Comparison of ENCODE assay signal across 1 cellular context in genomic region chr3:183515968-183516851, GRCh38.
TF ChIP-seq lines count a peak whose summit lies in the region.

No MANE protein-coding gene starts in this region.

TF ChIP-seq in K562, 482 proteins besides CTCF, POLR2A, EP300 and RAD21 (continued from another document and continues in another):
- TF ChIP-seq THAP12 (CRISPR knock-in tag; IDR thresholded peaks at IDR 0.05) (no peak), U2AF1 (optimal IDR thresholded peaks at IDR 0.05; ENCODE audit: low read depth, low read length) (no peak), SNIP1 (IDR thresholded peaks at IDR 0.05; ENCODE audit: low read depth) (no peak), ERF (CRISPR knock-in tag; IDR thresholded peaks at IDR 0.05) (no peak), ZBTB17 (CRISPR knock-in tag; IDR thresholded peaks at IDR 0.05) (no peak), C11orf30 (IDR thresholded peaks at IDR 0.05; ENCODE audit: low read depth) (peak; percentile 81), ZNF766 (CRISPR knock-in tag; conservative IDR thresholded peaks at IDR 0.05) (0 out of 2 replicates have a peak, but pooled peaks have one; percentile 62), ZNF217 (CRISPR knock-in tag; IDR thresholded peaks at IDR 0.05) (no peak), PCBP2 (IDR thresholded peaks at IDR 0.05; ENCODE audit: low read depth, low read length, poor library complexity, severe bottlenecking) (no peak), ZNF589 (CRISPR knock-in tag; IDR thresholded peaks at IDR 0.05; ENCODE audit: low read depth) (no peak; the same call in 1 of the 2 replicates), PTTG1 (tag; IDR thresholded peaks at IDR 0.05; ENCODE audit: low read depth) (peak; percentile 25; the same call in 1 of the 2 replicates), MXD1 (CRISPR knock-in tag; IDR thresholded peaks at IDR 0.05; ENCODE audit: borderline replicate concordance, poor library complexity, severe bottlenecking) (no peak), SMAD4 (CRISPR knock-in tag; conservative IDR thresholded peaks at IDR 0.05) (peak; percentile 62; the same call in 1 of the 2 replicates), NFRKB (IDR thresholded peaks at IDR 0.05; ENCODE audit: low read depth) (no peak), ZBTB12 (CRISPR knock-in tag; IDR thresholded peaks at IDR 0.05) (no peak), SPI1 (IDR thresholded peaks at IDR 0.05; ENCODE audit: borderline replicate concordance, low read depth, low read length) (no peak), ZNF24 (IDR thresholded peaks at IDR 0.05) (no peak), ATF1 (CRISPR knock-in tag; IDR thresholded peaks at IDR 0.05) (no peak), ATF1 (tag; IDR thresholded peaks at IDR 0.05) (0 out of 2 replicates have a peak, but pooled peaks have one; percentile 14), ETV5 (CRISPR knock-in tag; IDR thresholded peaks at IDR 0.05; ENCODE audit: low read depth) (no peak), BHLHE40 (IDR thresholded peaks at IDR 0.05; ENCODE audit: low read length) (no peak), MAFG (tag; conservative IDR thresholded peaks at IDR 0.05) (peak; percentile 52), HMG20A (CRISPR knock-in tag; conservative IDR thresholded peaks at IDR 0.05) (no peak), PKNOX1 (IDR thresholded peaks at IDR 0.05) (peak; percentile 60), SAFB2 (IDR thresholded peaks at IDR 0.05; ENCODE audit: borderline replicate concordance, low read depth, low read length, severe bottlenecking) (no peak), ZNF655 (CRISPR knock-in tag; IDR thresholded peaks at IDR 0.05) (no peak), ZBED1 (IDR thresholded peaks at IDR 0.05) (no peak), NFIC (IDR thresholded peaks at IDR 0.05) (no peak), ZBTB2 (IDR thresholded peaks at IDR 0.05) (no peak), FOSL1 (tag; conservative IDR thresholded peaks at IDR 0.05) (peak; percentile 55; the same call in 1 of the 2 replicates), ZNF316 (IDR thresholded peaks at IDR 0.05) (peak; percentile 87), WHSC1 (IDR thresholded peaks at IDR 0.05; ENCODE audit: low read length) (no peak), MAFF (IDR thresholded peaks at IDR 0.05; ENCODE audit: low read length) (peak; percentile 26; the same call in 1 of the 2 replicates), ZEB2 (IDR thresholded peaks at IDR 0.05) (no peak), POLR2H (tag; IDR thresholded peaks at IDR 0.05; ENCODE audit: low read depth) (no peak), ZNF347 (CRISPR knock-in tag; IDR thresholded peaks at IDR 0.05; ENCODE audit: low read depth) (no peak), ZNF695 (CRISPR knock-in tag; IDR thresholded peaks at IDR 0.05) (no peak), ZZZ3 (IDR thresholded peaks at IDR 0.05) (no peak), ZNF76 (CRISPR knock-in tag; IDR thresholded peaks at IDR 0.05; ENCODE audit: borderline replicate concordance) (no peak), SMAD1 (IDR thresholded peaks at IDR 0.05; ENCODE audit: low read depth, low read length, partially characterized antibody) (no peak), CCAR2 (IDR thresholded peaks at IDR 0.05; ENCODE audit: low read depth, low read length) (no peak), IRF1 (CRISPR knock-in tag; IDR thresholded peaks at IDR 0.05; ENCODE audit: borderline replicate concordance) (no peak), PBX2 (CRISPR knock-in tag; IDR thresholded peaks at IDR 0.05; ENCODE audit: low read depth) (no peak), PBX2 (tag; conservative IDR thresholded peaks at IDR 0.05; ENCODE audit: low read depth) (0 out of 2 replicates have a peak, but pooled peaks have one; percentile 43), PRPF4 (IDR thresholded peaks at IDR 0.05; ENCODE audit: insufficient read depth, low read depth, low read length, poor library complexity, severe bottlenecking) (no peak), ZNF174 (CRISPR knock-in tag; IDR thresholded peaks at IDR 0.05) (no peak), ZNF282 (CRISPR knock-in tag; IDR thresholded peaks at IDR 0.05) (no peak), FOXJ3 (CRISPR knock-in tag; IDR thresholded peaks at IDR 0.05) (no peak), ZNF224 (CRISPR knock-in tag; IDR thresholded peaks at IDR 0.05) (no peak), KHSRP (IDR thresholded peaks at IDR 0.05) (no peak), ZNF584 (CRISPR knock-in tag; IDR thresholded peaks at IDR 0.05; ENCODE audit: low read depth) (0 out of 2 replicates have a peak, but pooled peaks have one; percentile 46), BRF1 (IDR thresholded peaks at IDR 0.05; ENCODE audit: borderline replicate concordance, extremely low read depth, insufficient read length) (no peak), USF1 (CRISPR knock-in tag; IDR thresholded peaks at IDR 0.05) (no peak), RBM15 (IDR thresholded peaks at IDR 0.05; ENCODE audit: insufficient read depth, low read length) (no peak), CREM (IDR thresholded peaks at IDR 0.05; ENCODE audit: low read depth) (no peak), TFE3 (CRISPR knock-in tag; IDR thresholded peaks at IDR 0.05) (peak; percentile 41; the same call in 1 of the 2 replicates), E2F5 (CRISPR knock-in tag; IDR thresholded peaks at IDR 0.05) (no peak), MTA3 (IDR thresholded peaks at IDR 0.05; ENCODE audit: borderline replicate concordance) (no peak), CREB1 (IDR thresholded peaks at IDR 0.05) (no peak), CREB1 (CRISPR knock-in tag; IDR thresholded peaks at IDR 0.05) (no peak), ZNF143 (CRISPR knock-in tag; IDR thresholded peaks at IDR 0.05) (no peak), SIN3B (IDR thresholded peaks at IDR 0.05; ENCODE audit: low read depth) (no peak), GATAD2B (IDR thresholded peaks at IDR 0.05; ENCODE audit: borderline replicate concordance) (no peak), NFYB (IDR thresholded peaks at IDR 0.05; ENCODE audit: extremely low read depth, insufficient read length) (no peak), NR2C2 (CRISPR knock-in tag; IDR thresholded peaks at IDR 0.05) (no peak), NR2C2 (tag; IDR thresholded peaks at IDR 0.05) (peak; percentile 56; the same call in 1 of the 2 replicates)
